17 cellular contexts compared by ENCODE assay signal in genomic region chr17:38460082-38460715, GRCh38. TPM values are rescaled to one million over a fixed set of nuclear protein-coding genes. Genes with fewer than 3 reads are reported as not detected.
DNase-seq lines count a peak whose midpoint lies in the region; ATAC-seq, FAIRE-seq and TF ChIP-seq lines count a peak whose summit lies in the region.
"Had no signal": no experiment of that assay in that cellular context is flagged by ENCODE, and none has a peak within 500 bp of the region (broad histone marks: within the 10 kb centered on the region; RNA-seq: fewer than 3 reads in every experiment).

No MANE protein-coding gene starts in this region.

- no peak overlapping the region for H4K5ac ChIP-seq in H1 (ENCODE audit: insufficient read length, low read depth, low read length)

- H3K4me1 ChIP-seq in H1 (replicated peaks in 1 of 4; ENCODE audit: control insufficient read depth in 3 of 4, insufficient read depth in 4 of 4, low read length in 3 of 4), result peaks cover 1 to 25% (median 14%) of the 10 kb centered on the region in 4 experiments
- peaks cover 51 to 54% of the 10 kb centered on the region in 2 donors for H3K4me1 ChIP-seq in neuronal stem cell (ENCODE audit: control insufficient read depth in 2 of 2, insufficient read depth in 1 of 2, low read depth in 1 of 2, low read length in 2 of 2)
- H3K4me1 ChIP-seq in A673 (ENCODE audit: insufficient read depth, low read length, poor library complexity, severe bottlenecking), result peaks cover 6% of the 10 kb centered on the region

- H4K91ac ChIP-seq in H1 (replicated peaks; ENCODE audit: insufficient read length, low read length) (no peak overlapping the region), neuronal stem cell (ENCODE audit: low read depth, low read length, poor library complexity) (no peak overlapping the region)

- intact Hi-C loops in A673 (cut with micrococcal nuclease; ENCODE audit: unreplicated experiment), result no loop called here

- H3K27ac ChIP-seq in H1 (ENCODE audit: low read depth, low read length) (no peak overlapping the region), neuronal stem cell (replicated peaks; ENCODE audit: low read length) (no peak overlapping the region), A673 (ENCODE audit: low read depth, low read length, poor library complexity, severe bottlenecking) (no peak overlapping the region)
- H3K27ac ChIP-seq: A549, uterus had no signal

- H3K4me3 ChIP-seq in H1 (ENCODE audit: extremely low read depth in 1 of 4, insufficient read depth in 2 of 4, low read depth in 3 of 4, low read length in 4 of 4), result no peak overlapping the region
- no peak overlapping the region for H3K4me3 ChIP-seq in neuronal stem cell (ENCODE audit: low read length in 2 of 2)
- no peak overlapping the region for H3K4me3 ChIP-seq in A673 (ENCODE audit: low read depth, low read length, poor library complexity, severe bottlenecking)
- H3K4me3 ChIP-seq: A549, uterus had no signal

- H3K14ac ChIP-seq in H1 (ENCODE audit: insufficient read length), result no peak overlapping the region
- no peak overlapping the region for H3K14ac ChIP-seq in neuronal stem cell (ENCODE audit: low read length)

- no peak for TF ChIP-seq RAD21 in H1 (IDR thresholded peaks at IDR 0.05 in 1 of 2, conservative IDR thresholded peaks at IDR 0.05 in 1 of 2; ENCODE audit: low read depth in 2 of 2, low read length in 2 of 2)

- H3K79me1 ChIP-seq in H1 (ENCODE audit: low read depth, low read length) (peaks cover 29% of the 10 kb centered on the region), neuronal stem cell (ENCODE audit: low read depth, low read length) (peaks cover 4% of the 10 kb centered on the region)

- H2BK15ac ChIP-seq in H1 (ENCODE audit: low read length), result no peak overlapping the region
- H2BK15ac ChIP-seq in neuronal stem cell (ENCODE audit: low read length), result no peak overlapping the region

- peaks cover 10 to 48% (median 30%) of the 10 kb centered on the region in 4 experiments for H3K36me3 ChIP-seq in H1 (ENCODE audit: control insufficient read depth in 2 of 4, insufficient read depth in 4 of 4, low read length in 3 of 4)
- peaks cover 0 to 24% of the 10 kb centered on the region in 2 donors for H3K36me3 ChIP-seq in neuronal stem cell (replicated peaks in 1 of 2; ENCODE audit: control insufficient read depth in 2 of 2, insufficient read depth in 2 of 2, low read length in 2 of 2)
- no peaks in the 10 kb centered on the region for H3K36me3 ChIP-seq in A673 (ENCODE audit: insufficient read depth, low read length, poor library complexity, severe bottlenecking)
- H3K36me3 ChIP-seq: uterus had no signal

- CTCF ChIA-PET in H1 (lab: Charles Lee; ENCODE audit: partially characterized antibody) (interaction anchor here (0.8 to 3.7 kb wide), 14 partner anchors 9 to 122 kb away, joined by 3 to 25 read pairs (median 4); no protein-coding TSS in a partner anchor), A673 (lab: Charles Lee) (no interaction called here)

- H3K9ac ChIP-seq in H1 (replicated peaks in 1 of 4; ENCODE audit: extremely low read depth in 1 of 4, low read depth in 3 of 4, low read length in 3 of 4) (no peak overlapping the region), neuronal stem cell (ENCODE audit: low read depth, low read length, poor library complexity) (peak overlapping the region; percentile 31)

- H2BK5ac ChIP-seq in H1 (ENCODE audit: low read depth, low read length), result peak overlapping the region; percentile 77
- no peak overlapping the region for H2BK5ac ChIP-seq in neuronal stem cell (ENCODE audit: low read length)

- H3K27me3 ChIP-seq in H1 (replicated peaks in 1 of 4; ENCODE audit: control insufficient read depth in 3 of 4, extremely low read depth in 1 of 4, insufficient read depth in 3 of 4, low read length in 3 of 4) (no peaks in the 10 kb centered on the region), neuronal stem cell (ENCODE audit: control insufficient read depth in 3 of 3, insufficient read depth in 3 of 3, low read depth in 1 of 3, low read length in 3 of 3) (no peaks in the 10 kb centered on the region), A673 (replicated peaks; ENCODE audit: insufficient read depth, low read depth, low read length, poor library complexity) (no peaks in the 10 kb centered on the region)
- H3K27me3 ChIP-seq: uterus had no signal

- no peak overlapping the region for H2BK20ac ChIP-seq in H1 (ENCODE audit: low read length)

- no peak overlapping the region for H2AFZ ChIP-seq in H1 (ENCODE audit: low read length)
- no peak overlapping the region for H2AFZ ChIP-seq in neuronal stem cell (ENCODE audit: low read length)

- H3K9me3 ChIP-seq in H1 (ENCODE audit: insufficient read depth in 2 of 2, low read depth in 1 of 2, low read length in 1 of 2) (no peaks in the 10 kb centered on the region), neuronal stem cell (replicated peaks in 1 of 2; ENCODE audit: control insufficient read depth in 2 of 2, insufficient read depth in 1 of 2, low read depth in 1 of 2, low read length in 2 of 2) (no peaks in the 10 kb centered on the region), A673 (ENCODE audit: low read depth, low read length, poor library complexity, severe bottlenecking) (no peaks in the 10 kb centered on the region)
- H3K9me3 ChIP-seq: A549, uterus had no signal

- H3K4me2 ChIP-seq in H1 (ENCODE audit: insufficient read depth in 1 of 2, low read depth in 2 of 2, low read length in 2 of 2) (no peak overlapping the region), neuronal stem cell (ENCODE audit: insufficient read depth, low read length, poor library complexity, severe bottlenecking) (no peak overlapping the region)
- H3K4me2 ChIP-seq: A549 had no signal

- BruUV-seq in A673 (replicated peaks; lab: Mats Ljungman, UMichigan), result no TSS peak

- no peak for ATAC-seq in GM18505 (IDR thresholded peaks at IDR 0.05; ENCODE audit: unreplicated experiment)
- ATAC-seq: A549; activated T-cell treated with anti-CD3 and anti-CD28 coated beads, Interleukin-2, amount 50 U/mL, for 4 hours; natural killer cell treated with Interleukin-12 subunit alpha and Interleukin-12 subunit beta and Interleukin-15 and Interleukin-18, amount 100 ng/mL, for 72 hours; stimulated activated naive CD8-positive, alpha-beta T cell treated with anti-CD3 and anti-CD28 coated beads, Interleukin-15, amount 100 ng/mL, for 72 hours had no signal

- H2BK120ac ChIP-seq in H1 (replicated peaks; ENCODE audit: low read depth, low read length) (no peak overlapping the region), neuronal stem cell (ENCODE audit: low read depth, low read length) (no peak overlapping the region)

- H2AK5ac ChIP-seq in H1 (ENCODE audit: low read depth, low read length) (no peak overlapping the region), neuronal stem cell (ENCODE audit: low read depth, low read length) (no peak overlapping the region)

- H3K79me2 ChIP-seq in H1 (ENCODE audit: control insufficient read depth in 1 of 2, insufficient read depth in 2 of 2, low read length in 2 of 2), result peaks cover 4 to 65% of the 10 kb centered on the region in 2 experiments

- TF ChIP-seq POLR2A in H1 (IDR thresholded peaks at IDR 0.05; ENCODE audit: control extremely low read depth in 1 of 2, low read depth in 2 of 2, low read length in 2 of 2), result no peak
- no peak for TF ChIP-seq POLR2A in GM18505 (IDR thresholded peaks at IDR 0.05; ENCODE audit: borderline replicate concordance, extremely low read depth, insufficient read depth, insufficient read length)

- H3K56ac ChIP-seq in H1 (replicated peaks; ENCODE audit: insufficient read length, low read depth, low read length), result no peak overlapping the region

- TF ChIP-seq EP300 in H1 (IDR thresholded peaks at IDR 0.05; ENCODE audit: borderline replicate concordance in 1 of 2, low read depth in 2 of 2, low read length in 2 of 2), result no peak

- peaks cover 1% of the 10 kb centered on the region; the same call in 1 of the 2 replicates for H3K23me2 ChIP-seq in H1 (ENCODE audit: low read depth, low read length)

- H4K20me1 ChIP-seq in H1 (replicated peaks in 1 of 2; ENCODE audit: control insufficient read depth in 1 of 2, insufficient read depth in 2 of 2, low read length in 2 of 2), result peaks cover 7 to 30% of the 10 kb centered on the region in 2 experiments

- no peak overlapping the region for H3K18ac ChIP-seq in H1 (ENCODE audit: extremely low read depth, low read length)
- peak overlapping the region; percentile 9 for H3K18ac ChIP-seq in neuronal stem cell (ENCODE audit: low read length)

- TF ChIP-seq CTCF in H1 (IDR thresholded peaks at IDR 0.05; ENCODE audit: control extremely low read depth in 1 of 3, insufficient read depth in 1 of 3, low read depth in 1 of 3, low read length in 3 of 3), result no peak
- TF ChIP-seq CTCF in A673 (conservative IDR thresholded peaks at IDR 0.05; ENCODE audit: low read depth, low read length), result no peak

- no peak overlapping the region for H3K23ac ChIP-seq in H1 (ENCODE audit: insufficient read length)
- peak overlapping the region; percentile 6 for H3K23ac ChIP-seq in neuronal stem cell (ENCODE audit: low read depth, low read length, poor library complexity)

- H2BK12ac ChIP-seq in H1 (ENCODE audit: low read depth, low read length), result no peak overlapping the region
- H2BK12ac ChIP-seq in neuronal stem cell (ENCODE audit: low read length), result no peak overlapping the region

- POLR2A ChIA-PET in H1 (lab: Charles Lee; ENCODE audit: partially characterized antibody), result interaction anchor here (0.9 to 3.5 kb wide), 8 partner anchors 8 to 291 kb away, joined by 3 to 30 read pairs (median 4); no protein-coding TSS in a partner anchor
- POLR2A ChIA-PET in A673 (lab: Charles Lee; ENCODE audit: low non-redundant PET), result no interaction called here

- no peak overlapping the region for H3K4ac ChIP-seq in H1 (replicated peaks; ENCODE audit: insufficient read length, low read depth, low read length)
- H3K4ac ChIP-seq in neuronal stem cell (ENCODE audit: low read length), result no peak overlapping the region

- WGBS in H1 (ENCODE audit: extremely low coverage in 1 of 2, insufficient coverage in 1 of 2, insufficient read length in 1 of 2, insufficient replicate concordance in 2 of 2, low coverage in 1 of 2, low lambda C conversion rate in 2 of 2, missing lambda C conversion rate in 1 of 2), 2 experiments, result 91% methylated on average over 12 of the region's 12 CpGs; no CpG with 5 or more reads in 1 of the 2 experiments
- no CpG with 5 or more reads among the region's 12 CpGs for WGBS in neuronal stem cell (ENCODE audit: extremely low coverage in 2 of 2, insufficient read length in 2 of 2, insufficient replicate concordance in 1 of 2), 2 donors

- no peak for FAIRE-seq in H1 (lab: Jason Lieb, UNC)
- FAIRE-seq: A549 had no signal

- DNase-seq in NCI-H2107 treated with DMSO at 0.1 percent for 48 hours (lab: John Stamatoyannopoulos, UW; ENCODE audit: unreplicated experiment) (peak; percentile 16), NCI-H2107 (lab: John Stamatoyannopoulos, UW) (no peak), NCI-H2227 treated with DMSO at 0.1 percent for 48 hours (lab: John Stamatoyannopoulos, UW) (peak; percentile 12), H1 (ENCODE audit: low read depth in 1 of 2, low spot score in 2 of 2) (no peak), neuronal stem cell (ENCODE audit: low spot score) (no peak), A673 (ENCODE audit: low spot score) (no peak), CD1c-positive myeloid dendritic cell (ENCODE audit: extremely low spot score) (no peak)
- DNase-seq: activated CD4-positive, alpha-beta memory T cell treated with anti-CD3 and anti-CD28 coated beads, Interleukin-2, amount 10 ng/mL, durations not matched to agents 7 days and 5 days; activated naive CD4-positive, alpha-beta T cell treated with anti-CD3 and anti-CD28 coated beads, Interleukin-2, amount 50 U/mL, for 16 hours; activated T-cell treated with anti-CD3 and anti-CD28 coated beads, Interleukin-2, amount 50 U/mL, for 4 hours; CD4-positive, CD25-positive, alpha-beta regulatory T cell; NCI-H1930; stimulated activated naive CD8-positive, alpha-beta T cell treated with anti-CD3 and anti-CD28 coated beads, Interleukin-15, amount 100 ng/mL, for 72 hours; uterus had no signal

- H4K8ac ChIP-seq in H1 (ENCODE audit: extremely low read depth, insufficient read depth, low read length), result no peak overlapping the region
- no peak overlapping the region for H4K8ac ChIP-seq in neuronal stem cell (ENCODE audit: low read depth, low read length)

RNA-seq across cellular contexts. Expression of gene ARHGAP23, which starts 31.9 kb away (rescaled TPM):
- total RNA-seq in H1 (2021; fragmentation: NEBNext Ultra II Directional; extraction: Animal tissue kit (Norgen Biotek cat#: 25700)), result 107 and 108 TPM in 2 replicates
- polyA plus RNA-seq in H1 (2011; rRNA removed), result 16.3 and 28.6 TPM in 2 replicates
- 21.0 TPM for polyA plus RNA-seq in H1 (2011; cell fraction: cytosol; rRNA removed)
- 52.6 TPM for polyA plus RNA-seq in H1 (2011; cell fraction: nucleus; rRNA removed)
- polyA plus RNA-seq in H1 (2012, experiment 1 of 2), result 39.3 to 66.4 TPM (median 42.6 TPM) in 4 replicates
- 39.0 TPM for polyA plus RNA-seq in H1 (2012, experiment 2 of 2)
- 43.2 TPM for polyA plus RNA-seq in H1 (2013, experiment 1 of 2)
- polyA plus RNA-seq in H1 (2013, experiment 2 of 2), result 43.6 TPM
- 23.8 and 36.4 TPM in 2 replicates for polyA minus RNA-seq in H1 (2011; rRNA and poly(A)+ RNA removed)
- 25.8 TPM for polyA minus RNA-seq in H1 (2011; cell fraction: cytosol; rRNA and poly(A)+ RNA removed)
- 69.0 TPM for polyA minus RNA-seq in H1 (2011; cell fraction: nucleus; rRNA and poly(A)+ RNA removed)
- 15.0 TPM for polyA plus RNA-seq in neuronal stem cell (2013, experiment 1 of 2)
- polyA plus RNA-seq in neuronal stem cell (2013, experiment 2 of 2), result 15.8 TPM
- total RNA-seq in A673 (2021), result 19.0 and 24.9 TPM in 2 replicates

Comparison
In these comparisons a context has a peak if more than half of its experiments do, and no peak if none do; other contexts are left out.
1. DNase-seq: peak in NCI-H2107 treated with DMSO at 0.1 percent for 48 hours (single experiment) and NCI-H2227 treated with DMSO at 0.1 percent for 48 hours (single experiment); none in NCI-H2107 (single experiment), H1 (0 of 2), neuronal stem cell (single experiment), A673 (single experiment) and CD1c-positive myeloid dendritic cell (single experiment).